20 cellular contexts compared by ENCODE assay signal in the genomic region with DNA sequence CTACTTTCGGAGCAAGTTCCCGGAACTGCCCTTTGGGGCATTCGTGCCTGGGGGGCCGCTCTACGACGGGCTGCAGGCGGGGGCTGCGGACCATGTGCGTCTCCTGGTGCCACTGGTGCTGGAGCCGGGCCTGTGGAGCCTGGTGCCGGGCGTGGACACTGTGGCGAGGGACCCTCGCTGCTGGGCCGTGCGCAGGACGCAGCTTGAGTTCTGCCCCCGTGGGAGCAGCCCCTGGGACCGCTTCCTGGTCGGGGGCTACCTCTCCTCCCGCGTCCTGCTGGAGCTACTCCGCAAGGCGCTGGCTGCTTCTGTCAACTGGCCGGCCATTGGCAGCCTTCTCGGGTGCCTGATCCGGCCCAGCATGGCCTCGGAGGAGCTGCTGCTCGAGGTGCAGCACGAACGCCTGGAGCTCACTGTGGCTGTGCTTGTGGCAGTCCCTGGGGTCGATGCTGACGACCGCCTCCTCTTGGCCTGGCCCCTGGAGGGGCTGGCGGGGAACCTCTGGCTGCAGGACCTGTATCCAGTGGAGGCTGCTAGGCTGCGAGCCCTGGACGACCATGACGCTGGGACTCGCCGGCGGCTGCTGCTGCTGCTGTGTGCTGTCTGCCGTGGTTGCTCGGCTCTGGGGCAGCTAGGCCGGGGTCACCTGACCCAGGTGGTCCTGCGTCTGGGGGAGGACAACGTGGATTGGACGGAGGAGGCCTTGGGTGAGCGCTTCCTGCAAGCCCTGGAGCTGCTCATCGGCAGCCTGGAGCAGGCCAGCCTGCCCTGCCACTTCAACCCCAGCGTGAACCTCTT. TPM values are rescaled to one million over a fixed set of nuclear protein-coding genes. Genes with fewer than 3 reads are reported as not detected.
DNase-seq lines count a peak whose midpoint lies in the region; ATAC-seq, FAIRE-seq and TF ChIP-seq lines count a peak whose summit lies in the region.
"Had no signal": no experiment of that assay in that cellular context is flagged by ENCODE, and none has a peak within 500 bp of the region (broad histone marks: within the 10 kb centered on the region; RNA-seq: fewer than 3 reads in every experiment).

No MANE protein-coding gene starts in this region.

- peaks cover 4 to 17% (median 10%) of the 10 kb centered on the region in 3 experiments for H3K36me3 Mint-ChIP-seq in H9 (ENCODE audit: insufficient read depth in 1 of 3, low read depth in 3 of 3)

- no peak overlapping the region for H2BK20ac ChIP-seq in H9 (ENCODE audit: low read depth, low read length, poor library complexity, severe bottlenecking)

- no peak overlapping the region for H3K9ac ChIP-seq in H9 (ENCODE audit: extremely low read depth, insufficient read length, low read length)
- no peak overlapping the region for H3K9ac ChIP-seq in K562 (ENCODE audit: insufficient read depth in 1 of 2, low read depth in 2 of 2, low read length in 2 of 2)

- TF ChIP-seq RAD21 in K562 (CRISPR knock-in tag; conservative IDR thresholded peaks at IDR 0.05 in 1 of 2, IDR thresholded peaks at IDR 0.05 in 1 of 2), result no peak

- no peak overlapping the region for H2BK5ac ChIP-seq in H9 (ENCODE audit: insufficient read length, low read length)

- H3K9me1 ChIP-seq in K562 (ENCODE audit: control insufficient read depth, insufficient read depth, low read length), result no peaks in the 10 kb centered on the region

- H3K4me3 Mint-ChIP-seq in H9, result no peak overlapping the region
- H3K4me3 Mint-ChIP-seq: HFFc6 had no signal

- no peak overlapping the region for H4K8ac ChIP-seq in H9 (replicated peaks; ENCODE audit: insufficient read length, low read depth, low read length)

- H3K27me3 ChIP-seq in H9 (ENCODE audit: insufficient read depth, low read length) (no peaks in the 10 kb centered on the region), K562 (ENCODE audit: control insufficient read depth in 2 of 2, insufficient read depth in 2 of 2, low read length in 2 of 2) (no peaks in the 10 kb centered on the region), pancreas (no peaks in the 10 kb centered on the region), stomach (no peaks in the 10 kb centered on the region)
- H3K27me3 ChIP-seq: BE2C had no signal

- H2BK15ac ChIP-seq in H9 (ENCODE audit: low read depth, low read length), result no peak overlapping the region

- H3K23ac ChIP-seq in H9 (ENCODE audit: insufficient read length, low read depth, low read length), result no peak overlapping the region

- H3K4me1 Mint-ChIP-seq in H9, result peaks cover 22 to 24% of the 10 kb centered on the region in 2 experiments

- H3T11ph ChIP-seq in H9 (ENCODE audit: low read length), result no peak overlapping the region

- no peak overlapping the region for H2BK12ac ChIP-seq in H9 (ENCODE audit: insufficient read length, low read depth, low read length)

- no peaks in the 10 kb centered on the region for H3K79me1 ChIP-seq in H9 (ENCODE audit: insufficient read depth, low read depth, low read length, poor library complexity, severe bottlenecking)

- CTCF ChIA-PET in K562 (lab: Yijun Ruan, JAX; ENCODE audit: low intra/inter-chr PET ratio), result no interaction called here

- H2BK120ac ChIP-seq in H9 (ENCODE audit: low read depth, low read length, poor library complexity, severe bottlenecking), result no peak overlapping the region

- no peak overlapping the region for H4K91ac ChIP-seq in H9 (ENCODE audit: insufficient read length, low read depth, low read length)

- no peak for TF ChIP-seq CTCF in H9 (conservative IDR thresholded peaks at IDR 0.05)
- no peak for TF ChIP-seq CTCF in K562 (IDR thresholded peaks at IDR 0.05 in 2 of 3, conservative IDR thresholded peaks at IDR 0.05 in 1 of 3; ENCODE audit: insufficient read depth in 2 of 3, low read depth in 1 of 3, low read length in 3 of 3)
- no peak for TF ChIP-seq CTCF in pancreas (IDR thresholded peaks at IDR 0.05)
- TF ChIP-seq CTCF in stomach (IDR thresholded peaks at IDR 0.05), result no peak

- H3K27ac Mint-ChIP-seq in H9, result no peak overlapping the region
- H3K27ac Mint-ChIP-seq: HFFc6, IgD-negative memory B cell had no signal

- H4K20me1 ChIP-seq in H9 (ENCODE audit: control insufficient read depth, insufficient read depth, insufficient read length), result no peaks in the 10 kb centered on the region
- H4K20me1 ChIP-seq in K562 (replicated peaks; ENCODE audit: control insufficient read depth, insufficient read depth, low read length), result no peaks in the 10 kb centered on the region

- intact Hi-C loops in K562 (cut with micrococcal nuclease), result no loop called here
- intact Hi-C loops in pancreas (cut with DNase I), result no loop called here
- intact Hi-C loops in stomach (cut with DNase I; ENCODE audit: low total_unique reads), result loop anchor here (10.0 kb wide), 1 partner anchor 51 kb away; a partner anchor contains a TSS

- peaks cover 8% of the 10 kb centered on the region; the same call in 2 of the 3 replicates for H3K36me3 ChIP-seq in K562 (ENCODE audit: control insufficient read depth, insufficient read depth, low read length)
- peaks cover 0 to 27% (median 12%) of the 10 kb centered on the region in 3 donors for H3K36me3 ChIP-seq in pancreas
- H3K36me3 ChIP-seq in stomach, result peaks cover 21 to 35% (median 31%) of the 10 kb centered on the region in 4 donors
- H3K36me3 ChIP-seq: BE2C had no signal

- no peaks in the 10 kb centered on the region for H3K9me3 ChIP-seq in H9 (ENCODE audit: control insufficient read depth, low read depth, low read length)
- H3K9me3 ChIP-seq in K562 (replicated peaks; ENCODE audit: control insufficient read depth, insufficient read depth, low read depth, low read length), result no peaks in the 10 kb centered on the region
- H3K9me3 ChIP-seq in pancreas, result no peaks in the 10 kb centered on the region
- H3K9me3 ChIP-seq in stomach, result no peaks in the 10 kb centered on the region
- H3K9me3 ChIP-seq: BE2C had no signal

- no peak overlapping the region for H3K56ac ChIP-seq in H9 (ENCODE audit: insufficient read length, low read depth, low read length)

- H3K79me2 ChIP-seq in H9 (ENCODE audit: insufficient read depth, low read length) (no peaks in the 10 kb centered on the region), K562 (ENCODE audit: control insufficient read depth, insufficient read depth, low read length) (peaks cover 6% of the 10 kb centered on the region; the same call in 1 of the 3 replicates)

- H2AFZ ChIP-seq in H9 (ENCODE audit: low read length), result no peak overlapping the region
- no peak overlapping the region for H2AFZ ChIP-seq in K562 (ENCODE audit: low read depth, low read length)

- no peak overlapping the region for H2AK5ac ChIP-seq in H9 (ENCODE audit: insufficient read length, low read length)

- no peak for TF ChIP-seq POLR2A in K562 (conservative IDR thresholded peaks at IDR 0.05)
- no peak for TF ChIP-seq POLR2A in stomach (IDR thresholded peaks at IDR 0.05)

- ATAC-seq in K562, result no peak
- ATAC-seq in pancreas, result no peak
- ATAC-seq: GM12878, HCT116 had no signal

- H3K23me2 ChIP-seq in H9 (ENCODE audit: insufficient read length, low read depth, low read length, poor library complexity, severe bottlenecking), result peaks cover 7% of the 10 kb centered on the region

- H3K27ac ChIP-seq in H9 (ENCODE audit: insufficient read length, low read depth, low read length) (no peak overlapping the region), K562 (ENCODE audit: extremely low read depth, low read depth, low read length) (no peak overlapping the region), pancreas (no peak overlapping the region), stomach (no peak overlapping the region)

- FAIRE-seq in K562 (lab: Jason Lieb, UNC), result no peak
- FAIRE-seq in pancreas (lab: Jason Lieb, UNC), result no peak
- FAIRE-seq: GM12878, H1 had no signal

- H3K4me3 ChIP-seq in K562 (no peak overlapping the region), pancreas (no peak overlapping the region), stomach (no peak overlapping the region)
- H3K4me3 ChIP-seq: GM12878 had no signal

- DNase-seq in H9 (peak; percentile 49), K562 (ENCODE audit: extremely low read depth in 1 of 4, low spot score in 3 of 4) (no peak), pancreas (peak in 4 of 6 donors; percentile 17 to 79 (median 50)), AG20443 (ENCODE audit: low spot score) (no peak), stomach (no peak)
- DNase-seq: BE2C; C1 segment of cervical spinal cord; CD4-positive, CD25-positive, alpha-beta regulatory T cell; CD8-positive, alpha-beta memory T cell; COR-L47; DMS 273 treated with DMSO at 0.1 percent for 48 hours; DMS53; DND-41; EL; HFFc6; KG1 had no signal

- no peak overlapping the region for H4K5ac ChIP-seq in H9 (ENCODE audit: insufficient read length, low read depth, low read length)

- H3K18ac ChIP-seq in H9 (ENCODE audit: insufficient read length, low read depth, low read length), result no peak overlapping the region

- H3K4me2 ChIP-seq in H9 (ENCODE audit: insufficient read depth, insufficient read length, low read length), result no peak overlapping the region
- no peak overlapping the region for H3K4me2 ChIP-seq in K562 (ENCODE audit: insufficient read depth, low read length)

- BruUV-seq in K562 (replicated peaks; lab: Mats Ljungman, UMichigan), result no TSS peak

- no peak overlapping the region; the same call in 1 of the 2 replicates for H3K14ac ChIP-seq in H9 (ENCODE audit: insufficient read depth, low read length)

- WGBS in H9 (ENCODE audit: extremely low coverage, insufficient read length, low lambda C conversion rate), result no CpG with 5 or more reads among the region's 50 CpGs
- WGBS in K562 (ENCODE audit: insufficient coverage, low coverage, missing lambda C conversion rate), result 87% methylated on average over 12 of the region's 50 CpGs
- 90 to 93% methylated on average over 50 of the region's 50 CpGs for WGBS in pancreas, 2 donors
- WGBS in stomach, 5 donors, result 93 to 95% (median 94%) methylated on average over 26 to 50 of the region's 50 CpGs

- H3K4ac ChIP-seq in H9 (ENCODE audit: low read depth, low read length), result no peak overlapping the region

- H3K4me1 ChIP-seq in H9 (ENCODE audit: insufficient read depth, low read length), result no peaks in the 10 kb centered on the region
- H3K4me1 ChIP-seq in K562 (replicated peaks in 1 of 2; ENCODE audit: control insufficient read depth in 2 of 2, insufficient read depth in 2 of 2, low read length in 2 of 2), result peaks cover 12 to 39% of the 10 kb centered on the region in 2 experiments; a peak in 4 of 5 replicates
- H3K4me1 ChIP-seq in pancreas, result peaks cover 19 to 28% (median 22%) of the 10 kb centered on the region in 3 donors
- H3K4me1 ChIP-seq in stomach, result peaks cover 26 to 42% (median 39%) of the 10 kb centered on the region in 4 donors
- H3K4me1 ChIP-seq: BE2C had no signal

- in situ Hi-C loops in K562 (cut with MboI), result no loop called here

- H3K27me3 Mint-ChIP-seq in H9 (ENCODE audit: low read depth), result no peaks in the 10 kb centered on the region; the same call in 1 of the 2 replicates
- H3K27me3 Mint-ChIP-seq: CD4-positive, CD25-positive, alpha-beta regulatory T cell; CD8-positive, alpha-beta memory T cell; IgD-negative memory B cell had no signal

- POLR2A ChIA-PET in K562 (lab: Yijun Ruan, JAX), result interaction anchor here (0.6 to 1.1 kb wide), 3 partner anchors 23 to 706 kb away, joined by 3 read pairs; no protein-coding TSS in a partner anchor

- H3K9me3 Mint-ChIP-seq in H9, result no peaks in the 10 kb centered on the region
- H3K9me3 Mint-ChIP-seq: CD4-positive, CD25-positive, alpha-beta regulatory T cell; CD8-positive, alpha-beta memory T cell; HFFc6; IgD-negative memory B cell had no signal

- TF ChIP-seq EP300 in K562 (IDR thresholded peaks at IDR 0.05; ENCODE audit: low read length), result no peak
- no peak for TF ChIP-seq EP300 in stomach (IDR thresholded peaks at IDR 0.05)

RNA-seq across cellular contexts. Expression of a gene that starts 3.6 kb away (rescaled TPM):
- 10.2 and 10.3 TPM in 2 replicates for total RNA-seq in H9 (2021)
- 8.1 and 23.7 TPM in 2 replicates for total RNA-seq in K562 (2011; cell fraction: chromatin; rRNA removed; ENCODE audit: low replicate concordance)
- total RNA-seq in K562 (2011; cell fraction: nucleolus; rRNA removed), result 20.5 and 26.8 TPM in 2 replicates
- total RNA-seq in K562 (2011; cell fraction: nucleoplasm; rRNA removed), result 12.3 and 12.8 TPM in 2 replicates
- 4.0 and 6.4 TPM in 2 replicates for total RNA-seq in K562 (2014; rRNA removed)
- total RNA-seq in K562 (2014; rRNA removed; fragmentation: Illumina TruSeq; extraction: Trizol), result 0.77 and 1.2 TPM in 2 replicates
- 2.4 and 2.8 TPM in 2 replicates for total RNA-seq in K562 (2015; rRNA removed; fragmentation: Illumina TruSeq; extraction: Trizol)
- 7.8 and 8.2 TPM in 2 replicates for total RNA-seq in K562 (2021)
- polyA plus RNA-seq in K562 (2011; rRNA removed), result 3.0 and 5.9 TPM in 2 replicates
- 8.2 and 13.6 TPM in 2 replicates for polyA plus RNA-seq in K562 (2011; cell fraction: cytosol; rRNA removed)
- polyA plus RNA-seq in K562 (2011; cell fraction: nucleus; rRNA removed), result 24.6 and 25.0 TPM in 2 replicates
- polyA plus RNA-seq in K562 (2012), result 6.5 and 7.8 TPM in 2 replicates
- 1.6 and 3.6 TPM in 2 replicates for polyA plus RNA-seq in K562 (2014; fragmentation: Illumina TruSeq; extraction: Trizol)
- polyA plus RNA-seq in K562 (2014; fragmentation: Nextera tagmentation; extraction: Ambion mirVana), result under 1 TPM; 0.10 to 0.21 TPM
- 3.8 and 4.7 TPM in 2 replicates for polyA plus RNA-seq in K562 (2014; rRNA removed)
- polyA minus RNA-seq in K562 (2011; rRNA and poly(A)+ RNA removed), result 3.6 and 5.1 TPM in 2 replicates
- 4.9 and 5.6 TPM in 2 replicates for polyA minus RNA-seq in K562 (2011; cell fraction: cytosol; rRNA and poly(A)+ RNA removed)
- 11.4 and 14.9 TPM in 2 replicates for polyA minus RNA-seq in K562 (2011; cell fraction: nucleus; rRNA and poly(A)+ RNA removed)
- 10 to 100 TPM in 2 of 6 donors, 1 to 10 TPM in 4; 7.1 to 11.1 (median 9.2) TPM for total RNA-seq in pancreas
- 1 to 10 TPM; 5.8 to 9.3 TPM for polyA plus RNA-seq in pancreas
- total RNA-seq in stomach, result 100 to 1,000 TPM in 1 of 5 donors, 10 to 100 TPM in 3, 1 to 10 TPM in 1; 5.2 to 254 (median 12.5) TPM
- polyA plus RNA-seq in stomach, result 1 to 10 TPM; 2.1 to 7.5 (median 2.9) TPM

RNA-seq across cellular contexts. Expression of a gene that starts 5.5 kb away (rescaled TPM):
- total RNA-seq in H9 (2021), result 298 and 314 TPM in 2 replicates
- total RNA-seq in K562 (2011; cell fraction: chromatin; rRNA removed; ENCODE audit: low replicate concordance), result 135 and 339 TPM in 2 replicates
- total RNA-seq in K562 (2011; cell fraction: nucleolus; rRNA removed), result 168 and 180 TPM in 2 replicates
- 115 and 116 TPM in 2 replicates for total RNA-seq in K562 (2011; cell fraction: nucleoplasm; rRNA removed)
- 82.5 and 117 TPM in 2 replicates for total RNA-seq in K562 (2014; rRNA removed)
- 57.2 and 64.8 TPM in 2 replicates for total RNA-seq in K562 (2014; rRNA removed; fragmentation: Illumina TruSeq; extraction: Trizol)
- 65.9 and 71.4 TPM in 2 replicates for total RNA-seq in K562 (2015; rRNA removed; fragmentation: Illumina TruSeq; extraction: Trizol)
- total RNA-seq in K562 (2021), result 116 and 121 TPM in 2 replicates
- 126 and 140 TPM in 2 replicates for polyA plus RNA-seq in K562 (2011; rRNA removed)
- polyA plus RNA-seq in K562 (2011; cell fraction: cytosol; rRNA removed), result 150 and 255 TPM in 2 replicates
- polyA plus RNA-seq in K562 (2011; cell fraction: nucleus; rRNA removed), result 312 and 400 TPM in 2 replicates
- 87.1 and 120 TPM in 2 replicates for polyA plus RNA-seq in K562 (2012)
- polyA plus RNA-seq in K562 (2014; fragmentation: Illumina TruSeq; extraction: Trizol), result 92.6 and 108 TPM in 2 replicates
- 10 to 100 TPM; 11.7 to 14.4 TPM for polyA plus RNA-seq in K562 (2014; fragmentation: Nextera tagmentation; extraction: Ambion mirVana)
- polyA plus RNA-seq in K562 (2014; rRNA removed), result 86.9 and 88.9 TPM in 2 replicates
- polyA minus RNA-seq in K562 (2011; rRNA and poly(A)+ RNA removed), result 124 and 145 TPM in 2 replicates
- 107 and 114 TPM in 2 replicates for polyA minus RNA-seq in K562 (2011; cell fraction: cytosol; rRNA and poly(A)+ RNA removed)
- 59.5 and 63.8 TPM in 2 replicates for polyA minus RNA-seq in K562 (2011; cell fraction: nucleus; rRNA and poly(A)+ RNA removed)
- total RNA-seq in pancreas, result 100 to 1,000 TPM; 142 to 203 (median 162) TPM
- polyA plus RNA-seq in pancreas, result 100 to 1,000 TPM; 254 to 282 TPM
- 100 to 1,000 TPM; 107 to 677 (median 423) TPM for total RNA-seq in stomach
- polyA plus RNA-seq in stomach, result 100 to 1,000 TPM; 114 to 237 (median 157) TPM

RNA-seq across cellular contexts. Expression of a gene that starts 38.6 kb away (rescaled TPM):
- 65.0 and 66.2 TPM in 2 replicates for total RNA-seq in H9 (2021)
- 9.5 and 31.3 TPM in 2 replicates for total RNA-seq in K562 (2011; cell fraction: chromatin; rRNA removed; ENCODE audit: low replicate concordance)
- 21.2 and 23.6 TPM in 2 replicates for total RNA-seq in K562 (2011; cell fraction: nucleolus; rRNA removed)
- total RNA-seq in K562 (2011; cell fraction: nucleoplasm; rRNA removed), result 13.2 and 14.3 TPM in 2 replicates
- 8.2 and 11.3 TPM in 2 replicates for total RNA-seq in K562 (2014; rRNA removed)
- total RNA-seq in K562 (2014; rRNA removed; fragmentation: Illumina TruSeq; extraction: Trizol), result 1.4 and 1.7 TPM in 2 replicates
- 4.0 and 4.2 TPM in 2 replicates for total RNA-seq in K562 (2015; rRNA removed; fragmentation: Illumina TruSeq; extraction: Trizol)
- total RNA-seq in K562 (2021), result 12.4 and 12.9 TPM in 2 replicates
- 6.4 and 9.2 TPM in 2 replicates for polyA plus RNA-seq in K562 (2011; rRNA removed)
- 9.5 and 22.7 TPM in 2 replicates for polyA plus RNA-seq in K562 (2011; cell fraction: cytosol; rRNA removed)
- polyA plus RNA-seq in K562 (2011; cell fraction: nucleus; rRNA removed), result 16.1 and 20.2 TPM in 2 replicates
- polyA plus RNA-seq in K562 (2012), result 7.3 and 10.7 TPM in 2 replicates
- polyA plus RNA-seq in K562 (2014; fragmentation: Illumina TruSeq; extraction: Trizol), result 3.7 and 8.4 TPM in 2 replicates
- under 1 TPM in 1 of 2 experiments, not detected in 1; 0.11 TPM for polyA plus RNA-seq in K562 (2014; fragmentation: Nextera tagmentation; extraction: Ambion mirVana)
- 10.7 and 11.9 TPM in 2 replicates for polyA plus RNA-seq in K562 (2014; rRNA removed)
- polyA minus RNA-seq in K562 (2011; rRNA and poly(A)+ RNA removed), result 2.5 and 5.3 TPM in 2 replicates
- 8.2 and 8.6 TPM in 2 replicates for polyA minus RNA-seq in K562 (2011; cell fraction: cytosol; rRNA and poly(A)+ RNA removed)
- 5.5 and 6.7 TPM in 2 replicates for polyA minus RNA-seq in K562 (2011; cell fraction: nucleus; rRNA and poly(A)+ RNA removed)
- 1 to 10 TPM; 3.4 to 8.4 (median 4.5) TPM for total RNA-seq in pancreas
- polyA plus RNA-seq in pancreas, result 1 to 10 TPM; 6.3 to 7.3 TPM
- total RNA-seq in stomach, result 10 to 100 TPM in 4 of 5 donors, 1 to 10 TPM in 1; 5.8 to 19.7 (median 10.5) TPM
- polyA plus RNA-seq in stomach, result 1 to 10 TPM; 5.2 to 9.0 (median 5.5) TPM

RNA-seq across cellular contexts. Expression of a gene that starts 50.7 kb away (rescaled TPM):
- total RNA-seq in H9 (2021), result 63.3 and 68.7 TPM in 2 replicates
- 134 and 180 TPM in 2 replicates for total RNA-seq in K562 (2011; cell fraction: chromatin; rRNA removed; ENCODE audit: low replicate concordance)
- 87.6 and 109 TPM in 2 replicates for total RNA-seq in K562 (2011; cell fraction: nucleolus; rRNA removed)
- 107 and 108 TPM in 2 replicates for total RNA-seq in K562 (2011; cell fraction: nucleoplasm; rRNA removed)
- total RNA-seq in K562 (2014; rRNA removed), result 25.5 and 33.2 TPM in 2 replicates
- total RNA-seq in K562 (2014; rRNA removed; fragmentation: Illumina TruSeq; extraction: Trizol), result 24.7 and 25.6 TPM in 2 replicates
- total RNA-seq in K562 (2015; rRNA removed; fragmentation: Illumina TruSeq; extraction: Trizol), result 27.0 and 30.0 TPM in 2 replicates
- 48.2 and 49.7 TPM in 2 replicates for total RNA-seq in K562 (2021)
- 18.3 and 23.0 TPM in 2 replicates for polyA plus RNA-seq in K562 (2011; rRNA removed)
- polyA plus RNA-seq in K562 (2011; cell fraction: cytosol; rRNA removed), result 10.3 and 14.3 TPM in 2 replicates
- polyA plus RNA-seq in K562 (2011; cell fraction: nucleus; rRNA removed), result 28.2 and 40.0 TPM in 2 replicates
- polyA plus RNA-seq in K562 (2012), result 21.5 and 22.5 TPM in 2 replicates
- polyA plus RNA-seq in K562 (2014; fragmentation: Illumina TruSeq; extraction: Trizol), result 25.8 TPM in 2 replicates
- polyA plus RNA-seq in K562 (2014; fragmentation: Nextera tagmentation; extraction: Ambion mirVana), result 1 to 10 TPM; 5.2 to 7.6 TPM
- 16.4 and 22.7 TPM in 2 replicates for polyA plus RNA-seq in K562 (2014; rRNA removed)
- polyA minus RNA-seq in K562 (2011; rRNA and poly(A)+ RNA removed), result 40.2 and 45.8 TPM in 2 replicates
- 20.1 and 24.0 TPM in 2 replicates for polyA minus RNA-seq in K562 (2011; cell fraction: cytosol; rRNA and poly(A)+ RNA removed)
- polyA minus RNA-seq in K562 (2011; cell fraction: nucleus; rRNA and poly(A)+ RNA removed), result 33.1 and 42.0 TPM in 2 replicates
- total RNA-seq in pancreas, result 10 to 100 TPM in 4 of 6 donors, 1 to 10 TPM in 2; 9.4 to 16.5 (median 11.0) TPM
- 10 to 100 TPM; 16.6 to 18.7 TPM for polyA plus RNA-seq in pancreas
- total RNA-seq in stomach, result 100 to 1,000 TPM in 1 of 5 donors, 10 to 100 TPM in 4; 21.9 to 311 (median 30.5) TPM
- 10 to 100 TPM in 1 of 3 donors, 1 to 10 TPM in 2; 7.6 to 12.7 (median 9.0) TPM for polyA plus RNA-seq in stomach

RNA-seq across cellular contexts. Expression of a gene that starts 51.0 kb away (rescaled TPM):
- total RNA-seq in H9 (2021) (22.3 and 22.4 TPM in 2 replicates), K562 (2014; rRNA removed) (4.9 and 6.4 TPM in 2 replicates), K562 (2014; rRNA removed; fragmentation: Illumina TruSeq; extraction: Trizol) (4.9 and 5.3 TPM in 2 replicates), K562 (2015; rRNA removed; fragmentation: Illumina TruSeq; extraction: Trizol) (7.2 and 7.5 TPM in 2 replicates), K562 (2021) (7.8 and 8.8 TPM in 2 replicates), pancreas (10 to 100 TPM in 1 of 6 donors, 1 to 10 TPM in 5; 4.3 to 11.5 (median 6.3) TPM), stomach (10 to 100 TPM in 3 of 5 donors, 1 to 10 TPM in 2; 5.8 to 17.9 (median 13.0) TPM)
- 11.8 and 21.8 TPM in 2 replicates for total RNA-seq in K562 (2011; cell fraction: chromatin; rRNA removed; ENCODE audit: low replicate concordance)
- total RNA-seq in K562 (2011; cell fraction: nucleolus; rRNA removed), result 11.7 and 16.5 TPM in 2 replicates
- 10.4 and 12.3 TPM in 2 replicates for total RNA-seq in K562 (2011; cell fraction: nucleoplasm; rRNA removed)
- polyA plus RNA-seq in K562 (2011; rRNA removed) (3.8 and 3.9 TPM in 2 replicates), K562 (2014; fragmentation: Illumina TruSeq; extraction: Trizol) (7.1 and 7.3 TPM in 2 replicates), K562 (2014; fragmentation: Nextera tagmentation; extraction: Ambion mirVana) (under 1 TPM; 0.25 to 0.37 TPM), K562 (2014; rRNA removed) (3.2 and 4.3 TPM in 2 replicates), pancreas (1 to 10 TPM; 2.7 to 3.8 TPM), stomach (1 to 10 TPM; 2.4 to 4.0 (median 3.2) TPM)
- 3.5 and 3.6 TPM in 2 replicates for polyA plus RNA-seq in K562 (2011; cell fraction: cytosol; rRNA removed)
- 3.0 and 4.5 TPM in 2 replicates for polyA plus RNA-seq in K562 (2011; cell fraction: nucleus; rRNA removed)
- 6.3 and 7.8 TPM in 2 replicates for polyA plus RNA-seq in K562 (2012)
- 6.5 and 7.5 TPM in 2 replicates for polyA minus RNA-seq in K562 (2011; rRNA and poly(A)+ RNA removed)
- polyA minus RNA-seq in K562 (2011; cell fraction: cytosol; rRNA and poly(A)+ RNA removed), result 5.4 and 5.6 TPM in 2 replicates
- 5.1 and 6.4 TPM in 2 replicates for polyA minus RNA-seq in K562 (2011; cell fraction: nucleus; rRNA and poly(A)+ RNA removed)

Comparison
In these comparisons a context has a peak if more than half of its experiments do, and no peak if none do; other contexts are left out.
1. DNase-seq: peak in H9 (single experiment) and pancreas (4 of 6); none in K562 (0 of 4), AG20443 (single experiment) and stomach (single experiment).